In the genomic region with DNA sequence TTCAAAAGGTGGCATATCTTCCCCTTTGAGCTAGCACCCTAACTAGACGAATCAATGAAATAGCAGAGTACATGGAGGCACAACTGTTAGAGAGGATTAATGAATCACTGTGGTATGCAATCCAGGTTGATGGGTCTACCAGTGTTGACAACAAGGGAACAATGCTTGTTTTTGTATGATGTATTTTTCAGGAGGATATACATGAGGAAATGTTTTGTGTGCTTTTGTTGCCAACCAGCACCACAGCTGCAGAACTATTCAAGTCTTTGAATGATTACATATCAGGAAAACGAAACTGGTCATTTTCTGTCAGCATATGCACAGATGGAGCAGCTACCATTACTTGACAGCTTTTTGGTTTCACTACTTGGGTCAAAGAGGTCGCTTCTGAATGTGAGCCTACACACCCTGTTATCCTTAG, we compare ENCODE assay signal across 17 cellular contexts.
A peak's percentile ranks its signal among the peaks of the same experiment; 100 is the strongest.
DNase-seq lines count a peak whose midpoint lies in the region; ATAC-seq and TF ChIP-seq lines count a peak whose summit lies in the region.
"Had no signal": no experiment of that assay in that cellular context is flagged by ENCODE, and none has a peak within 500 bp of the region (broad histone marks: within the 10 kb centered on the region; RNA-seq: fewer than 3 reads in every experiment).

No MANE protein-coding gene starts in this region.

- POLR2A ChIA-PET in activated CD8-positive, alpha-beta T cell treated with anti-CD3 and anti-CD28 coated beads for 36 hours (lab: Charles Lee): no interaction called here
- POLR2A ChIA-PET in activated CD8-positive, alpha-beta T cell treated with anti-CD3 and anti-CD28 coated beads, Interleukin-2, amount 10 ng/mL, durations not matched to agents 7 days and 5 days (lab: Charles Lee): no interaction called here

- peaks cover 32% of the 10 kb centered on the region for H3K4me1 ChIP-seq in OCI-LY3 (ENCODE audit: low read length)
- H3K4me1 ChIP-seq: transverse colon had no signal

- intact Hi-C loops in activated CD8-positive, alpha-beta T cell treated with anti-CD3 and anti-CD28 coated beads for 36 hours (cut with micrococcal nuclease): no loop called here

- peak overlapping the region; percentile 80 for H3K27ac ChIP-seq in OCI-LY3 (ENCODE audit: low read length)
- H3K27ac ChIP-seq: esophagus muscularis mucosa, neutrophil, transverse colon had no signal

- no peaks in the 10 kb centered on the region for H3K27me3 Mint-ChIP-seq in activated CD8-positive, alpha-beta T cell treated with anti-CD3 and anti-CD28 coated beads for 36 hours
- no peaks in the 10 kb centered on the region for H3K27me3 Mint-ChIP-seq in activated CD8-positive, alpha-beta T cell treated with anti-CD3 and anti-CD28 coated beads, Interleukin-2, amount 10 ng/mL, durations not matched to agents 7 days and 5 days (ENCODE audit: low read depth)
- H3K27me3 Mint-ChIP-seq: activated naive CD8-positive, alpha-beta T cell treated with anti-CD3 and anti-CD28 coated beads, Interleukin-2, amount 10 ng/mL, durations not matched to agents 7 days and 5 days had no signal

- no peak overlapping the region for H3K4me3 Mint-ChIP-seq in activated CD8-positive, alpha-beta T cell treated with anti-CD3 and anti-CD28 coated beads for 36 hours
- no peak overlapping the region for H3K4me3 Mint-ChIP-seq in activated CD8-positive, alpha-beta T cell treated with anti-CD3 and anti-CD28 coated beads, Interleukin-2, amount 10 ng/mL, durations not matched to agents 7 days and 5 days
- H3K4me3 Mint-ChIP-seq: activated naive CD8-positive, alpha-beta T cell treated with anti-CD3 and anti-CD28 coated beads, Interleukin-2, amount 10 ng/mL, durations not matched to agents 7 days and 5 days had no signal

- H3K9me3 ChIP-seq in OCI-LY3 (ENCODE audit: insufficient read depth, low read length): 0 out of 2 replicates have a peak, but pooled peaks cover 1% of the 10 kb centered on the region
- H3K9me3 ChIP-seq: esophagus muscularis mucosa, neutrophil, transverse colon had no signal

- peak overlapping the region; percentile 21; the same call in 1 of the 2 replicates for H3K9ac ChIP-seq in OCI-LY3 (ENCODE audit: low read length)

- H4K20me1 ChIP-seq in OCI-LY3 (ENCODE audit: insufficient read depth, low read length): peaks cover 18% of the 10 kb centered on the region

- peak overlapping the region; percentile 80 for H3K4me2 ChIP-seq in OCI-LY3 (ENCODE audit: low read length)

- CTCF ChIA-PET in activated CD8-positive, alpha-beta T cell treated with anti-CD3 and anti-CD28 coated beads for 36 hours (lab: Charles Lee): interaction anchor here (0.9 kb wide), 1 partner anchor 13 kb away, joined by 3 read pairs; no protein-coding TSS in a partner anchor
- CTCF ChIA-PET in activated CD8-positive, alpha-beta T cell treated with anti-CD3 and anti-CD28 coated beads, Interleukin-2, amount 10 ng/mL, durations not matched to agents 7 days and 5 days (lab: Charles Lee): interaction anchor here (1.2 kb wide), 1 partner anchor 249 kb away, joined by 3 read pairs; no protein-coding TSS in a partner anchor

- no peaks in the 10 kb centered on the region for H3K27me3 ChIP-seq in OCI-LY3 (ENCODE audit: low read depth, low read length)
- H3K27me3 ChIP-seq: esophagus muscularis mucosa, neutrophil, transverse colon had no signal

- H3K27ac Mint-ChIP-seq in activated CD8-positive, alpha-beta T cell treated with anti-CD3 and anti-CD28 coated beads for 36 hours: no peak overlapping the region
- H3K27ac Mint-ChIP-seq in activated CD8-positive, alpha-beta T cell treated with anti-CD3 and anti-CD28 coated beads, Interleukin-2, amount 10 ng/mL, durations not matched to agents 7 days and 5 days: no peak overlapping the region
- H3K27ac Mint-ChIP-seq: activated naive CD8-positive, alpha-beta T cell treated with anti-CD3 and anti-CD28 coated beads, Interleukin-2, amount 10 ng/mL, durations not matched to agents 7 days and 5 days had no signal

- peaks cover 5% of the 10 kb centered on the region for H3K36me3 Mint-ChIP-seq in activated CD8-positive, alpha-beta T cell treated with anti-CD3 and anti-CD28 coated beads for 36 hours (ENCODE audit: low read depth)
- no peaks in the 10 kb centered on the region for H3K36me3 Mint-ChIP-seq in activated CD8-positive, alpha-beta T cell treated with anti-CD3 and anti-CD28 coated beads, Interleukin-2, amount 10 ng/mL, durations not matched to agents 7 days and 5 days (ENCODE audit: low read depth)
- H3K36me3 Mint-ChIP-seq: activated naive CD8-positive, alpha-beta T cell treated with anti-CD3 and anti-CD28 coated beads, Interleukin-2, amount 10 ng/mL, durations not matched to agents 7 days and 5 days had no signal

- H3K4me3 ChIP-seq in OCI-LY3 (ENCODE audit: low read length): peak overlapping the region; percentile 62
- H3K4me3 ChIP-seq: esophagus muscularis mucosa, transverse colon had no signal

- peak; percentile 55 for ATAC-seq in activated CD8-positive, alpha-beta T cell treated with anti-CD3 and anti-CD28 coated beads for 36 hours
- ATAC-seq in activated CD8-positive, alpha-beta T cell treated with anti-CD3 and anti-CD28 coated beads, Interleukin-2, amount 10 ng/mL, durations not matched to agents 7 days and 5 days: no peak
- peak; percentile 78 for ATAC-seq in GM21526 (IDR thresholded peaks at IDR 0.05; ENCODE audit: low FRiP score, unreplicated experiment)

- peaks cover 5% of the 10 kb centered on the region for H3K9me3 Mint-ChIP-seq in activated CD8-positive, alpha-beta T cell treated with anti-CD3 and anti-CD28 coated beads for 36 hours
- H3K9me3 Mint-ChIP-seq in activated CD8-positive, alpha-beta T cell treated with anti-CD3 and anti-CD28 coated beads, Interleukin-2, amount 10 ng/mL, durations not matched to agents 7 days and 5 days (ENCODE audit: insufficient read depth): no peaks in the 10 kb centered on the region

- H3K4me1 Mint-ChIP-seq in activated CD8-positive, alpha-beta T cell treated with anti-CD3 and anti-CD28 coated beads for 36 hours (ENCODE audit: low read depth): peaks cover 16% of the 10 kb centered on the region
- H3K4me1 Mint-ChIP-seq in activated CD8-positive, alpha-beta T cell treated with anti-CD3 and anti-CD28 coated beads, Interleukin-2, amount 10 ng/mL, durations not matched to agents 7 days and 5 days (ENCODE audit: low read depth): peaks cover 13% of the 10 kb centered on the region

- H3K36me3 ChIP-seq in OCI-LY3 (replicated peaks; ENCODE audit: low read depth, low read length): no peaks in the 10 kb centered on the region
- H3K36me3 ChIP-seq: esophagus muscularis mucosa, neutrophil, transverse colon had no signal

- H2AFZ ChIP-seq in OCI-LY3 (ENCODE audit: low read depth, low read length): no peak overlapping the region

- H3K79me2 ChIP-seq in OCI-LY3 (ENCODE audit: low read length): peaks cover 43% of the 10 kb centered on the region

- DNase-seq in activated CD8-positive, alpha-beta T cell treated with anti-CD3 and anti-CD28 coated beads for 36 hours: no peak
- no peak for DNase-seq in activated CD8-positive, alpha-beta T cell treated with anti-CD3 and anti-CD28 coated beads, Interleukin-2, amount 10 ng/mL, durations not matched to agents 7 days and 5 days
- peak; percentile 21 for DNase-seq in renal cortical epithelial cell (ENCODE audit: low read depth)
- no peak for DNase-seq in amniotic stem cell (lab: John Stamatoyannopoulos, UW)
- DNase-seq in SIG-M5 (lab: John Stamatoyannopoulos, UW): no peak
- DNase-seq in NCI-H1105 treated with DMSO at 0.1 percent for 48 hours (lab: John Stamatoyannopoulos, UW): no peak
- DNase-seq: ACHN; activated CD4-positive, alpha-beta T cell treated with anti-CD3 and anti-CD28 coated beads for 1 hour; activated naive CD8-positive, alpha-beta T cell treated with anti-CD3 and anti-CD28 coated beads, Interleukin-2, amount 10 ng/mL, durations not matched to agents 7 days and 5 days; islet precursor cell; NCI-H1694 treated with DMSO at 0.1 percent for 48 hours; Right ventricle myocardium superior; transverse colon had no signal

- no peak for TF ChIP-seq CTCF in activated CD8-positive, alpha-beta T cell treated with anti-CD3 and anti-CD28 coated beads for 36 hours (IDR thresholded peaks at IDR 0.05)
- no peak for TF ChIP-seq CTCF in OCI-LY3 (IDR thresholded peaks at IDR 0.05; ENCODE audit: low read depth, low read length)
